15 cellular contexts compared by ENCODE assay signal in genomic region chr1:233627376-233627775, GRCh38. TPM values are rescaled to one million over a fixed set of nuclear protein-coding genes. Genes with fewer than 3 reads are reported as not detected.
DNase-seq lines count a peak whose midpoint lies in the region; ATAC-seq and TF ChIP-seq lines count a peak whose summit lies in the region.
"Had no signal": no experiment of that assay in that cellular context is flagged by ENCODE, and none has a peak within 500 bp of the region (broad histone marks: within the 10 kb centered on the region; RNA-seq: fewer than 3 reads in every experiment).

No MANE protein-coding gene starts in this region.

- H3K4me3 Mint-ChIP-seq in activated CD4-positive, alpha-beta T cell treated with anti-CD3 and anti-CD28 coated beads, Interleukin-2, amount 10 ng/mL, durations not matched to agents 7 days and 5 days, result no peak overlapping the region
- no peak overlapping the region for H3K4me3 Mint-ChIP-seq in natural killer cell
- H3K4me3 Mint-ChIP-seq: activated B cell treated with CpG ODN at 0.5 μM for 24 hours had no signal

- ATAC-seq in natural killer cell, result no peak
- ATAC-seq: heart right ventricle had no signal

- H3K36me3 Mint-ChIP-seq in activated CD4-positive, alpha-beta T cell treated with anti-CD3 and anti-CD28 coated beads, Interleukin-2, amount 10 ng/mL, durations not matched to agents 7 days and 5 days (ENCODE audit: low read depth), result no peaks in the 10 kb centered on the region
- no peaks in the 10 kb centered on the region for H3K36me3 Mint-ChIP-seq in natural killer cell

- peaks cover 3% of the 10 kb centered on the region for H3K27me3 Mint-ChIP-seq in activated CD4-positive, alpha-beta T cell treated with anti-CD3 and anti-CD28 coated beads, Interleukin-2, amount 10 ng/mL, durations not matched to agents 7 days and 5 days
- H3K27me3 Mint-ChIP-seq in natural killer cell (ENCODE audit: low read depth in 2 of 2), result peaks cover 2 to 7% of the 10 kb centered on the region in 2 donors

- no peak for TF ChIP-seq CTCF in natural killer cell (IDR thresholded peaks at IDR 0.05)

- H3K27ac Mint-ChIP-seq in activated CD4-positive, alpha-beta T cell treated with anti-CD3 and anti-CD28 coated beads, Interleukin-2, amount 10 ng/mL, durations not matched to agents 7 days and 5 days, result no peak overlapping the region
- no peak overlapping the region for H3K27ac Mint-ChIP-seq in natural killer cell
- H3K27ac Mint-ChIP-seq: activated B cell treated with CpG ODN at 0.5 μM for 24 hours had no signal

- intact Hi-C loops in natural killer cell (cut with micrococcal nuclease), result no loop called here

- POLR2A ChIA-PET in activated CD4-positive, alpha-beta T cell treated with anti-CD3 and anti-CD28 coated beads, Interleukin-2, amount 10 ng/mL, durations not matched to agents 7 days and 5 days (lab: Charles Lee), result no interaction called here

- CTCF ChIA-PET in activated CD4-positive, alpha-beta T cell treated with anti-CD3 and anti-CD28 coated beads, Interleukin-2, amount 10 ng/mL, durations not matched to agents 7 days and 5 days (lab: Charles Lee), result interaction anchor here (0.7 to 1.0 kb wide), 2 partner anchors 40 to 260 kb away, joined by 3 read pairs; no protein-coding TSS in a partner anchor

- peak; percentile 64 for DNase-seq in activated CD4-positive, alpha-beta T cell treated with anti-CD3 and anti-CD28 coated beads for 48 hours
- no peak for DNase-seq in activated CD4-positive, alpha-beta T cell treated with anti-CD3 and anti-CD28 coated beads, Interleukin-2, amount 10 ng/mL, durations not matched to agents 7 days and 5 days
- DNase-seq in NCI-H2171 (lab: John Stamatoyannopoulos, UW), result peak; percentile 56
- DNase-seq in cerebellar nuclear complex (lab: John Stamatoyannopoulos, UW), result peak; percentile 46 to 93
- DNase-seq in stimulated activated CD4-positive, alpha-beta T cell treated with anti-CD3 and anti-CD28 coated beads, Interleukin-2, amount 100 ng/mL, for 24 hours, result peak; percentile 48 to 55
- no peak for DNase-seq in natural killer cell
- DNase-seq in middle frontal gyrus (ENCODE audit: extremely low spot score, low spot score), result no peak
- no peak for DNase-seq in activated gamma-delta T cell treated with Interleukin-2 at 50 U/mL for 16 hours
- DNase-seq: activated B cell treated with CpG ODN at 0.5 μM for 24 hours, aorta, heart right ventricle, NCI-H510A, transverse colon had no signal

- H3K9me3 Mint-ChIP-seq in activated CD4-positive, alpha-beta T cell treated with anti-CD3 and anti-CD28 coated beads, Interleukin-2, amount 10 ng/mL, durations not matched to agents 7 days and 5 days, result no peaks in the 10 kb centered on the region
- peaks cover 1 to 2% of the 10 kb centered on the region in 2 donors for H3K9me3 Mint-ChIP-seq in natural killer cell
- H3K9me3 Mint-ChIP-seq: activated B cell treated with CpG ODN at 0.5 μM for 24 hours had no signal

- H3K4me1 Mint-ChIP-seq in activated CD4-positive, alpha-beta T cell treated with anti-CD3 and anti-CD28 coated beads, Interleukin-2, amount 10 ng/mL, durations not matched to agents 7 days and 5 days, result no peaks in the 10 kb centered on the region
- no peaks in the 10 kb centered on the region for H3K4me1 Mint-ChIP-seq in natural killer cell
- H3K4me1 Mint-ChIP-seq: activated B cell treated with CpG ODN at 0.5 μM for 24 hours had no signal

RNA-seq across cellular contexts. Expression of gene KCNK1, which starts 13.5 kb away (rescaled TPM):
- total RNA-seq in activated CD4-positive, alpha-beta T cell treated with anti-CD3 and anti-CD28 coated beads, Interleukin-2, amount 10 ng/mL, durations not matched to agents 7 days and 5 days, result under 1 TPM; 0.67 to 0.77 TPM
- total RNA-seq in natural killer cell, result under 1 TPM in 1 of 3 donors, not detected in 2; 0.16 TPM
- total RNA-seq: A673, activated B cell treated with CpG ODN at 0.5 μM for 24 hours, SJSA1 had no signal

Comparison
In these comparisons a context has a peak if more than half of its experiments do, and no peak if none do; other contexts are left out.
1. DNase-seq: peak in activated CD4-positive, alpha-beta T cell treated with anti-CD3 and anti-CD28 coated beads for 48 hours (single experiment), NCI-H2171 (single experiment), cerebellar nuclear complex (2 of 2) and stimulated activated CD4-positive, alpha-beta T cell treated with anti-CD3 and anti-CD28 coated beads, Interleukin-2, amount 100 ng/mL, for 24 hours (2 of 2); none in activated CD4-positive, alpha-beta T cell treated with anti-CD3 and anti-CD28 coated beads, Interleukin-2, amount 10 ng/mL, durations not matched to agents 7 days and 5 days (single experiment), natural killer cell (single experiment), middle frontal gyrus (single experiment) and activated gamma-delta T cell treated with Interleukin-2 at 50 U/mL for 16 hours (single experiment).